In genomic region chr17:6591599-6592158, GRCh38 we compare ENCODE assay signal across 13 cellular contexts. TPM values are rescaled to one million over a fixed set of nuclear protein-coding genes. Genes with fewer than 3 reads are reported as not detected.
DNase-seq lines count a peak whose midpoint lies in the region; ATAC-seq, FAIRE-seq and TF ChIP-seq lines count a peak whose summit lies in the region.
"Had no signal": no experiment of that assay in that cellular context is flagged by ENCODE, and none has a peak within 500 bp of the region (broad histone marks: within the 10 kb centered on the region; RNA-seq: fewer than 3 reads in every experiment).

No MANE protein-coding gene starts in this region.

- DNase-seq in AG04450 (ENCODE audit: low read depth, low spot score) (peak; percentile 63), HS-5 (ENCODE audit: low read depth) (peak; percentile 55), bronchial epithelial cell (ENCODE audit: low read depth) (peak; percentile 94), left colon (no peak), DMS79 treated with DMSO at 0.1 percent for 48 hours (lab: John Stamatoyannopoulos, UW) (no peak), inferior parietal cortex (ENCODE audit: extremely low spot score) (no peak), NCI-H774 (lab: John Stamatoyannopoulos, UW) (no peak)
- DNase-seq: activated CD4-positive, alpha-beta memory T cell treated with anti-CD3 and anti-CD28 coated beads for 36 hours; NCI-H226 had no signal

- no peaks in the 10 kb centered on the region for H3K9me3 ChIP-seq in AG04450 (ENCODE audit: control insufficient read depth, insufficient read depth, low read length)

- no peak for TF ChIP-seq CTCF in AG04450 (IDR thresholded peaks at IDR 0.05; ENCODE audit: low read depth, low read length)
- no peak for TF ChIP-seq CTCF in bronchial epithelial cell (IDR thresholded peaks at IDR 0.05; ENCODE audit: insufficient read depth, low read length, severe bottlenecking)

- H3K27me3 ChIP-seq in AG04450 (ENCODE audit: control insufficient read depth, insufficient read depth, low read length) (no peaks in the 10 kb centered on the region), bronchial epithelial cell (ENCODE audit: control insufficient read depth, insufficient read depth, low read length) (no peaks in the 10 kb centered on the region)

- CTCF ChIA-PET in AG04450 (lab: Charles Lee), result interaction anchor here (1.3 kb wide), 1 partner anchor 119 kb away, joined by 4 read pairs; no protein-coding TSS in a partner anchor

- H3K27ac ChIP-seq in AG04450 (ENCODE audit: low read depth, low read length), result peak overlapping the region; percentile 69
- H3K27ac ChIP-seq: SK-N-MC had no signal

- peak; percentile 97 for FAIRE-seq in bronchial epithelial cell (lab: Jason Lieb, UNC)
- FAIRE-seq: endothelial cell of umbilical vein had no signal

- H3K4me3 ChIP-seq in AG04450 (ENCODE audit: low read depth, low read length) (no peak overlapping the region), bronchial epithelial cell (ENCODE audit: low read depth, low read length) (no peak overlapping the region)
- H3K4me3 ChIP-seq: SK-N-MC had no signal

- POLR2A ChIA-PET in AG04450 (lab: Yijun Ruan, JAX), result interaction anchor here (0.6 kb wide), 1 partner anchor 11 kb away, joined by 4 read pairs; no protein-coding TSS in a partner anchor

- peak; percentile 10 for ATAC-seq in left colon
- ATAC-seq in GM21423 (IDR thresholded peaks at IDR 0.05; ENCODE audit: unreplicated experiment), result no peak

- peaks cover 10% of the 10 kb centered on the region for H3K36me3 ChIP-seq in bronchial epithelial cell (ENCODE audit: control insufficient read depth, insufficient read depth, low read length)

- intact Hi-C loops in left colon (cut with DNase I, micrococcal nuclease), result no loop called here

RNA-seq across cellular contexts. Expression of gene PITPNM3, which starts 35.3 kb away (rescaled TPM):
- polyA plus RNA-seq in AG04450 (2011; rRNA removed), result 0.38 and 0.45 TPM in 2 replicates
- 0.55 and 0.65 TPM in 2 replicates for polyA minus RNA-seq in AG04450 (2011; rRNA and poly(A)+ RNA removed)
- total RNA-seq in bronchial epithelial cell, result 25.0 and 42.9 TPM in 2 replicates
- 10 to 100 TPM; 13.7 to 19.0 TPM for total RNA-seq in left colon
- polyA plus RNA-seq: IgD-negative memory B cell had no signal

RNA-seq across cellular contexts. Expression of gene KIAA0753, which starts 48.8 kb away (rescaled TPM):
- 11.5 and 13.0 TPM in 2 replicates for polyA plus RNA-seq in AG04450 (2011; rRNA removed)
- 18.2 and 21.5 TPM in 2 replicates for polyA minus RNA-seq in AG04450 (2011; rRNA and poly(A)+ RNA removed)
- total RNA-seq in bronchial epithelial cell, result 6.6 and 9.2 TPM in 2 replicates
- 10 to 100 TPM; 14.1 to 15.8 TPM for total RNA-seq in left colon

RNA-seq across cellular contexts. Expression of gene TXNDC17, which starts 49.2 kb away (rescaled TPM):
- 239 and 320 TPM in 2 replicates for polyA plus RNA-seq in AG04450 (2011; rRNA removed)
- 40.1 and 45.4 TPM in 2 replicates for polyA minus RNA-seq in AG04450 (2011; rRNA and poly(A)+ RNA removed)
- total RNA-seq in bronchial epithelial cell (222 and 317 TPM in 2 replicates), left colon (100 to 1,000 TPM; 135 to 151 TPM)

RNA-seq across cellular contexts. Expression of gene MED31, which starts 59.7 kb away (rescaled TPM):
- polyA plus RNA-seq in AG04450 (2011; rRNA removed), result 20.4 and 24.6 TPM in 2 replicates
- polyA minus RNA-seq in AG04450 (2011; rRNA and poly(A)+ RNA removed), result 8.8 and 10.0 TPM in 2 replicates
- total RNA-seq in bronchial epithelial cell (11.1 and 11.6 TPM in 2 replicates), left colon (10 to 100 TPM in 1 of 2 donors, 1 to 10 TPM in 1; 9.2 to 11.3 TPM)

RNA-seq across cellular contexts. Expression of gene C17orf100, which starts 59.9 kb away (rescaled TPM):
- polyA plus RNA-seq in AG04450 (2011; rRNA removed), result 1.8 and 1.9 TPM in 2 replicates
- polyA minus RNA-seq in AG04450 (2011; rRNA and poly(A)+ RNA removed), result 0.87 and 1.0 TPM in 2 replicates
- total RNA-seq in bronchial epithelial cell, result 0.13 and 0.53 TPM in 2 replicates
- total RNA-seq in left colon, result 1 to 10 TPM; 2.0 to 3.2 TPM

Comparison
In these comparisons a context has a peak if more than half of its experiments do, and no peak if none do; other contexts are left out.
1. DNase-seq: peak in AG04450 (single experiment), HS-5 (single experiment) and bronchial epithelial cell (single experiment); none in left colon (0 of 2), DMS79 treated with DMSO at 0.1 percent for 48 hours (single experiment), inferior parietal cortex (single experiment) and NCI-H774 (single experiment).